ENCODE assay signal across 26 cellular contexts in the genomic region with DNA sequence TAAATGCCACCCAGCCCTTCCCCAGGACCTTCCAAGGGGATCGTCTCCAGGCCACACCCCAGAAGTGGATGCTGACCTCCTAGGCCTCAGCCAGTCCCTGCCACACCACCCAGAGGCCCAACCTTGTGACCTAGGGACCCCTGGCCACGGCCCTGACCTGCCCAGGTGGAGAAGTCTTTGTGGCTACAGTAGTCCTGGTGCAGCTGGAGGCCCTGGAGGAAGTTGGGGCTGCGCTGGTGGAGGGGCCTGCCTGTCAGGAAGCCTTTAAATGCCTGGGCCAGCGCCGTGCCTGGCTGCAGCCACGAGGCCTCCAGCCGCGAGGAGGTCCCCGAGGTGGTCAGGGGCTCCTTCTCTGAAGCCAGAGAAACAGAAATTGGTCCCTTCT. TPM values are rescaled to one million over a fixed set of nuclear protein-coding genes. Genes with fewer than 3 reads are reported as not detected.
"Had no signal": no experiment of that assay in that cellular context is flagged by ENCODE, and none has a peak within 500 bp of the region (broad histone marks: within the 10 kb centered on the region; RNA-seq: fewer than 3 reads in every experiment).

No MANE protein-coding gene starts in this region.

- ATAC-seq: activated naive CD4-positive, alpha-beta T cell treated with anti-CD3 and anti-CD28 coated beads, Interleukin-2, amount 50 U/mL, for 72 hours; left lung; naive thymus-derived CD4-positive, alpha-beta T cell; sciatic nerve; stimulated activated memory B cell treated with anti-CD40 and anti-IgM and Interleukin-4, amounts not matched to agents 10 μg/mL and 1 μg/mL and 100 μg/mL, for 72 hours; T-helper 17 cell; upper lobe of right lung had no signal

- H3K27me3 ChIP-seq: left lung, upper lobe of right lung had no signal

- DNase-seq: activated CD4-positive, alpha-beta T cell treated with anti-CD3 and anti-CD28 coated beads, Interleukin-2, amount 50 U/mL, for 1 hour; activated gamma-delta T cell treated with Interleukin-2 at 50 U/mL for 16 hours; aorta; caudate nucleus; dermis blood vessel endothelial cell; effector CD8-positive, alpha-beta T cell; erythroblast; foreskin fibroblast; left lung; naive thymus-derived CD4-positive, alpha-beta T cell; small intestine; stimulated activated CD4-positive, alpha-beta T cell treated with anti-CD3 and anti-CD28 coated beads, Interleukin-2, amount 100 ng/mL, for 24 hours; T-helper 17 cell; upper lobe of right lung had no signal

- FAIRE-seq: small intestine had no signal

- H3K4me1 ChIP-seq: upper lobe of right lung had no signal

- H3K27ac ChIP-seq: left lung, stomach, upper lobe of right lung had no signal

- H3K36me3 ChIP-seq: left lung, stomach, upper lobe of right lung had no signal

- H3K4me3 ChIP-seq: left lung, stomach, upper lobe of right lung had no signal

- H3K9me3 ChIP-seq: left lung, stomach, upper lobe of right lung had no signal

RNA-seq across cellular contexts. Expression of gene PLA2G4D, which starts 23.4 kb away (rescaled TPM):
- total RNA-seq: activated naive CD4-positive, alpha-beta T cell treated with anti-CD3 and anti-CD28 coated beads, Interleukin-2, amount 50 U/mL, for 72 hours; aorta; fibroblast of lung; glomerular endothelial cell; kidney epithelial cell; lung microvascular endothelial cell; naive thymus-derived CD4-positive, alpha-beta T cell; neural crest cell; posterior vena cava; renal cortical epithelial cell; sciatic nerve; T-helper 17 cell; temporal lobe; upper lobe of right lung had no signal

RNA-seq across cellular contexts. Expression of gene PLA2G4E, which starts 50.1 kb away (rescaled TPM):
- total RNA-seq: activated naive CD4-positive, alpha-beta T cell treated with anti-CD3 and anti-CD28 coated beads, Interleukin-2, amount 50 U/mL, for 72 hours; aorta; dermis blood vessel endothelial cell; fibroblast of lung; glomerular endothelial cell; kidney epithelial cell; lung microvascular endothelial cell; naive thymus-derived CD4-positive, alpha-beta T cell; neural crest cell; posterior vena cava; renal cortical epithelial cell; sciatic nerve; stomach; T-helper 17 cell; temporal lobe had no signal
